ENCODE assay signal across 8 cellular contexts in genomic region chr2:233422050-233422639, GRCh38.
A peak's percentile ranks its signal among the peaks of the same experiment; 100 is the strongest.
DNase-seq lines count a peak whose midpoint lies in the region; ATAC-seq and TF ChIP-seq lines count a peak whose summit lies in the region.

No MANE protein-coding gene starts in this region.

- H3K36me3 Mint-ChIP-seq in CD14-positive monocyte (peaks cover 59 to 79% of the 10 kb centered on the region in 2 donors), activated B cell treated with CpG ODN at 0.5 μM for 24 hours (ENCODE audit: low read depth) (peaks cover 41% of the 10 kb centered on the region)
- peaks cover 64% of the 10 kb centered on the region for H3K36me3 Mint-ChIP-seq in stimulated activated naive CD8-positive, alpha-beta T cell treated with anti-CD3 and anti-CD28 coated beads, Interleukin-15, Interleukin-2, amounts not matched to agents 100 ng/mL and 50 ng/mL, for 24 hours (ENCODE audit: low read depth)

- intact Hi-C loops in CD14-positive monocyte (cut with micrococcal nuclease) (no loop called here), activated B cell treated with CpG ODN at 0.5 μM for 24 hours (cut with micrococcal nuclease) (loop anchor here (1.0 kb wide), 3 partner anchors 18 to 91 kb away; no protein-coding TSS in a partner anchor)

- ATAC-seq in GM19351 (IDR thresholded peaks at IDR 0.05; ENCODE audit: unreplicated experiment) = peak; percentile 73
- peak; percentile 58 for ATAC-seq in HG03378 (IDR thresholded peaks at IDR 0.05; ENCODE audit: unreplicated experiment)
- peak; percentile 80 for ATAC-seq in activated B cell treated with CpG ODN at 0.5 μM for 24 hours (ENCODE audit: low read depth)

- H3K27me3 Mint-ChIP-seq in CD14-positive monocyte (ENCODE audit: low read depth in 3 of 3) = no peaks in the 10 kb centered on the region
- no peaks in the 10 kb centered on the region for H3K27me3 Mint-ChIP-seq in activated B cell treated with CpG ODN at 0.5 μM for 24 hours
- no peaks in the 10 kb centered on the region for H3K27me3 Mint-ChIP-seq in stimulated activated naive CD8-positive, alpha-beta T cell treated with anti-CD3 and anti-CD28 coated beads, Interleukin-15, Interleukin-2, amounts not matched to agents 100 ng/mL and 50 ng/mL, for 24 hours

- no peak overlapping the region for H3K4me3 ChIP-seq in epithelial cell of esophagus (ENCODE audit: low read length)

- H3K4me1 Mint-ChIP-seq in CD14-positive monocyte = peaks cover 39% of the 10 kb centered on the region
- peaks cover 92% of the 10 kb centered on the region for H3K4me1 Mint-ChIP-seq in activated B cell treated with CpG ODN at 0.5 μM for 24 hours
- H3K4me1 Mint-ChIP-seq in stimulated activated naive CD8-positive, alpha-beta T cell treated with anti-CD3 and anti-CD28 coated beads, Interleukin-15, Interleukin-2, amounts not matched to agents 100 ng/mL and 50 ng/mL, for 24 hours (ENCODE audit: low read depth) = peaks cover 96% of the 10 kb centered on the region

- DNase-seq in CD14-positive monocyte (ENCODE audit: low spot score) (no peak), activated B cell treated with CpG ODN at 0.5 μM for 24 hours (peak; percentile 62), epithelial cell of esophagus (ENCODE audit: low read depth) (peak; percentile 47), putamen (ENCODE audit: low spot score) (no peak), Ammon's horn (ENCODE audit: low spot score) (no peak)

- H3K9me3 Mint-ChIP-seq in CD14-positive monocyte = peaks cover 7 to 23% (median 15%) of the 10 kb centered on the region in 7 donors
- peaks cover 6% of the 10 kb centered on the region for H3K9me3 Mint-ChIP-seq in activated B cell treated with CpG ODN at 0.5 μM for 24 hours
- H3K9me3 Mint-ChIP-seq in stimulated activated naive CD8-positive, alpha-beta T cell treated with anti-CD3 and anti-CD28 coated beads, Interleukin-15, Interleukin-2, amounts not matched to agents 100 ng/mL and 50 ng/mL, for 24 hours = peaks cover 8% of the 10 kb centered on the region

- CTCF ChIA-PET in activated B cell treated with CpG ODN at 0.5 μM for 24 hours (lab: Charles Lee) = interaction anchor here (1.7 to 2.8 kb wide), 3 partner anchors 15 to 21 kb away, joined by 8 to 28 read pairs (median 18); no protein-coding TSS in a partner anchor

- TF ChIP-seq CTCF in CD14-positive monocyte (IDR thresholded peaks at IDR 0.05) (no peak), activated B cell treated with CpG ODN at 0.5 μM for 24 hours (IDR thresholded peaks at IDR 0.05) (no peak), epithelial cell of esophagus (IDR thresholded peaks at IDR 0.05; ENCODE audit: insufficient read depth, low read depth, low read length, missing control alignments) (no peak)

- POLR2A ChIA-PET in activated B cell treated with CpG ODN at 0.5 μM for 24 hours (lab: Charles Lee) = interaction anchor here (0.5 to 2.2 kb wide), 8 partner anchors 9 to 170 kb away, joined by 3 to 9 read pairs (median 5); no protein-coding TSS in a partner anchor

- H3K27ac Mint-ChIP-seq in CD14-positive monocyte (peak overlapping the region in 6 of 7 donors; percentile 34 to 87 (median 62)), activated B cell treated with CpG ODN at 0.5 μM for 24 hours (peak overlapping the region; percentile 97)
- peak overlapping the region; percentile 95 for H3K27ac Mint-ChIP-seq in stimulated activated naive CD8-positive, alpha-beta T cell treated with anti-CD3 and anti-CD28 coated beads, Interleukin-15, Interleukin-2, amounts not matched to agents 100 ng/mL and 50 ng/mL, for 24 hours

- H3K4me3 Mint-ChIP-seq in CD14-positive monocyte (no peak overlapping the region), activated B cell treated with CpG ODN at 0.5 μM for 24 hours (peak overlapping the region; percentile 71)
- peak overlapping the region; percentile 81 for H3K4me3 Mint-ChIP-seq in stimulated activated naive CD8-positive, alpha-beta T cell treated with anti-CD3 and anti-CD28 coated beads, Interleukin-15, Interleukin-2, amounts not matched to agents 100 ng/mL and 50 ng/mL, for 24 hours

Comparison
In these comparisons a context has a peak if more than half of its experiments do, and no peak if none do; other contexts are left out.
1. DNase-seq: peak in activated B cell treated with CpG ODN at 0.5 μM for 24 hours (single experiment) and epithelial cell of esophagus (single experiment); none in CD14-positive monocyte (single experiment), putamen (single experiment) and Ammon's horn (single experiment).
2. H3K4me3 Mint-ChIP-seq: peak in activated B cell treated with CpG ODN at 0.5 μM for 24 hours (single experiment) and stimulated activated naive CD8-positive, alpha-beta T cell treated with anti-CD3 and anti-CD28 coated beads, Interleukin-15, Interleukin-2, amounts not matched to agents 100 ng/mL and 50 ng/mL, for 24 hours (single experiment); none in CD14-positive monocyte (0 of 2).
3. Peak in every context shown above with its lines, with median percentiles within 50 percentile points of each other: H3K27ac Mint-ChIP-seq and ATAC-seq.